Comparison of ENCODE assay signal across 8 cellular contexts in genomic region chr3:20511863-20512262, GRCh38.
DNase-seq lines count a peak whose midpoint lies in the region; ATAC-seq and TF ChIP-seq lines count a peak whose summit lies in the region.

No MANE protein-coding gene starts in this region.

- ATAC-seq in GM18511 (IDR thresholded peaks at IDR 0.05; ENCODE audit: unreplicated experiment) (peak; percentile 98), HG02884 (IDR thresholded peaks at IDR 0.05; ENCODE audit: unreplicated experiment) (peak; percentile 94), thoracic aorta (ENCODE audit: insufficient number of reproducible peaks, low FRiP score, low read depth) (peak; percentile 73), left colon (no peak)

- H3K4me1 ChIP-seq in adrenal gland (replicated peaks in 1 of 2) (no peaks in the 10 kb centered on the region), thoracic aorta (ENCODE audit: control insufficient read depth in 1 of 2, low read depth in 2 of 2) (no peaks in the 10 kb centered on the region)

- TF ChIP-seq POLR2A in adrenal gland (IDR thresholded peaks at IDR 0.05): no peak

- no peaks in the 10 kb centered on the region for H3K9me3 ChIP-seq in adrenal gland (replicated peaks in 1 of 3)
- no peaks in the 10 kb centered on the region for H3K9me3 ChIP-seq in thoracic aorta

- H3K27ac ChIP-seq in adrenal gland (no peak overlapping the region), thoracic aorta (no peak overlapping the region)

- H3K36me3 ChIP-seq in adrenal gland (replicated peaks in 1 of 2) (no peaks in the 10 kb centered on the region), thoracic aorta (no peaks in the 10 kb centered on the region)

- DNase-seq in AG09319 (ENCODE audit: extremely low read depth, low read depth): peak; percentile 44
- DNase-seq in NCI-H1436 treated with DMSO at 0.1 percent for 48 hours (lab: John Stamatoyannopoulos, UW): peak; percentile 33
- peak in 4 of 7 donors; percentile 5 to 27 (median 16) for DNase-seq in adrenal gland
- peak; percentile 53 for DNase-seq in iPS DF 4.7 (ENCODE audit: extremely low read depth, low spot score)
- no peak for DNase-seq in thoracic aorta (ENCODE audit: low spot score)
- DNase-seq in left colon: no peak

- intact Hi-C loops in adrenal gland (cut with DNase I) (no loop called here), left colon (cut with DNase I, micrococcal nuclease) (no loop called here)

- H3K27me3 ChIP-seq in adrenal gland (no peaks in the 10 kb centered on the region), thoracic aorta (replicated peaks; ENCODE audit: insufficient read depth) (no peaks in the 10 kb centered on the region)

- TF ChIP-seq CTCF in AG09319 (IDR thresholded peaks at IDR 0.05; ENCODE audit: low read depth, low read length) (peak; percentile 82), adrenal gland (IDR thresholded peaks at IDR 0.05) (peak in 5 of 6 experiments; percentile 35 to 69 (median 55)), thoracic aorta (IDR thresholded peaks at IDR 0.05) (peak; percentile 58)

- 5 to 20% (median 15%) methylated on average over 2 of the region's 2 CpGs for WGBS in adrenal gland, 4 donors

- no peak overlapping the region for H3K4me3 ChIP-seq in adrenal gland
- no peak overlapping the region for H3K4me3 ChIP-seq in thoracic aorta

Comparison
In these comparisons a context has a peak if more than half of its experiments do, and no peak if none do; other contexts are left out.
1. DNase-seq: peak in AG09319 (single experiment), NCI-H1436 treated with DMSO at 0.1 percent for 48 hours (single experiment), adrenal gland (4 of 7) and iPS DF 4.7 (single experiment); none in thoracic aorta (single experiment) and left colon (0 of 2).
2. Peak in every context shown above with its lines, with median percentiles within 50 percentile points of each other: CTCF ChIP-seq.